9 cellular contexts compared by ENCODE assay signal in the genomic region with DNA sequence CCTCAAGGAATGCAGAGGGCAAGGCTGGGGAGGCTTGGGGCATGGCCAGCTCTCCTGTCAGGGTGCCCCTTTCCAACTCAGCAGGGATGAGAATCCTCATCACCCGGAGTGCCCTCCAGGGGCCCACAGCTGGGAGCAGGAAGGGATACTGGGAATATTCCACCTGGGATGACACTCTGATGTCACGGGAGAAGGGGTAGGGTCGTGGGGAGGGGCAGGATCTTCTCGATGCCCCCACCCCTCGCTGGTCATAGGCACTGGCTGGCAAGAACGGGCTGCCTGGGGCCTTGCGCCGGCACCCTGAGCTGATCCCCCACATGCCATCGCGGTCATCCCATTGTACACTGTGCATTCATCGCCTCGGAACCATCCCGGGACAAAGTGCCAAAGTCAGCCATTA.
"Had no signal": no experiment of that assay in that cellular context is flagged by ENCODE, and none has a peak within 500 bp of the region (broad histone marks: within the 10 kb centered on the region; RNA-seq: fewer than 3 reads in every experiment).

No MANE protein-coding gene starts in this region.

- H2AFZ ChIP-seq: hepatocyte had no signal

- H3K27me3 ChIP-seq: colonic mucosa, hepatocyte, neutrophil had no signal

- ATAC-seq: naive thymus-derived CD4-positive, alpha-beta T cell had no signal

- H3K4me2 ChIP-seq: hepatocyte had no signal

- FAIRE-seq: kidney, urothelium cell line had no signal

- H3K4me3 ChIP-seq: colonic mucosa, esophagus squamous epithelium, hepatocyte, stomach had no signal

- H3K27ac ChIP-seq: colonic mucosa, esophagus squamous epithelium, hepatocyte, neutrophil, stomach had no signal

- H3K36me3 ChIP-seq: colonic mucosa, esophagus squamous epithelium, neutrophil, stomach had no signal

- H3K79me2 ChIP-seq: hepatocyte had no signal

- H3K4me3 Mint-ChIP-seq: naive thymus-derived CD4-positive, alpha-beta T cell; nephron progenitor cell had no signal

- DNase-seq: colonic mucosa, esophagus squamous epithelium had no signal

- H3K9me3 Mint-ChIP-seq: nephron progenitor cell had no signal

- H3K4me1 ChIP-seq: colonic mucosa had no signal

- H3K27ac Mint-ChIP-seq: naive thymus-derived CD4-positive, alpha-beta T cell had no signal

- H3K36me3 Mint-ChIP-seq: naive thymus-derived CD4-positive, alpha-beta T cell had no signal

- H3K9me3 ChIP-seq: colonic mucosa, esophagus squamous epithelium, neutrophil, stomach had no signal
